Comparison of ENCODE assay signal across 1 cellular context in the genomic region with DNA sequence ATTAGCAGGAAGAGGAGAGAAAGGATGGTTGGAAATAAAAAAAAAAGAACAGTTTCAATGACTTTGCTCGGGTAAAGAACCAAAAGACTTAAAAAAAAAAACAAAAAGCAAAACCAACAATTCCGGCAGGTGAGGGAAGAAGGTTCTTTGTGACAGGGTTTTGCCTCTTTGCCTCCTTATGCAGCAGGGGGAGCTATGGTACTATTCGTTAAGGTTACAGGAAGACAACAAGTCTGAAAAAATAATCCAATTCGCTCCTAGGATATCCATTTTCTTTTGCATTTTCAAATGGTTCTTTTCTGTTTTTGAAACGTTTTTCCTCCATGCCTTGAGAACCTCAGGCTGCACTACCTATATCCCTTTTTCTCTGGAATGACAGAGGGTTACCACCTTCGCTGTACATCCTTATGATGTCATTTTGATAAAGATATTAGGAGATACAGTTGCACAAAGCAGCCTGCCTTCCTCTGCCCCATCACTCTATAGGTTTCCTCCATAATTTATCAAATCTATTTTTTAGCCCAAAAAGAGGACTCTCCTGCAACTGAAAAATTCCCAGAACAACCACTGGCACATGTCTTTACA.
TF ChIP-seq lines count a peak whose summit lies in the region.

No MANE protein-coding gene starts in this region.

TF ChIP-seq in GM23338, 12 proteins besides CTCF, POLR2A, EP300 and RAD21 (continued from another document):
- TF ChIP-seq, protein P1, sequence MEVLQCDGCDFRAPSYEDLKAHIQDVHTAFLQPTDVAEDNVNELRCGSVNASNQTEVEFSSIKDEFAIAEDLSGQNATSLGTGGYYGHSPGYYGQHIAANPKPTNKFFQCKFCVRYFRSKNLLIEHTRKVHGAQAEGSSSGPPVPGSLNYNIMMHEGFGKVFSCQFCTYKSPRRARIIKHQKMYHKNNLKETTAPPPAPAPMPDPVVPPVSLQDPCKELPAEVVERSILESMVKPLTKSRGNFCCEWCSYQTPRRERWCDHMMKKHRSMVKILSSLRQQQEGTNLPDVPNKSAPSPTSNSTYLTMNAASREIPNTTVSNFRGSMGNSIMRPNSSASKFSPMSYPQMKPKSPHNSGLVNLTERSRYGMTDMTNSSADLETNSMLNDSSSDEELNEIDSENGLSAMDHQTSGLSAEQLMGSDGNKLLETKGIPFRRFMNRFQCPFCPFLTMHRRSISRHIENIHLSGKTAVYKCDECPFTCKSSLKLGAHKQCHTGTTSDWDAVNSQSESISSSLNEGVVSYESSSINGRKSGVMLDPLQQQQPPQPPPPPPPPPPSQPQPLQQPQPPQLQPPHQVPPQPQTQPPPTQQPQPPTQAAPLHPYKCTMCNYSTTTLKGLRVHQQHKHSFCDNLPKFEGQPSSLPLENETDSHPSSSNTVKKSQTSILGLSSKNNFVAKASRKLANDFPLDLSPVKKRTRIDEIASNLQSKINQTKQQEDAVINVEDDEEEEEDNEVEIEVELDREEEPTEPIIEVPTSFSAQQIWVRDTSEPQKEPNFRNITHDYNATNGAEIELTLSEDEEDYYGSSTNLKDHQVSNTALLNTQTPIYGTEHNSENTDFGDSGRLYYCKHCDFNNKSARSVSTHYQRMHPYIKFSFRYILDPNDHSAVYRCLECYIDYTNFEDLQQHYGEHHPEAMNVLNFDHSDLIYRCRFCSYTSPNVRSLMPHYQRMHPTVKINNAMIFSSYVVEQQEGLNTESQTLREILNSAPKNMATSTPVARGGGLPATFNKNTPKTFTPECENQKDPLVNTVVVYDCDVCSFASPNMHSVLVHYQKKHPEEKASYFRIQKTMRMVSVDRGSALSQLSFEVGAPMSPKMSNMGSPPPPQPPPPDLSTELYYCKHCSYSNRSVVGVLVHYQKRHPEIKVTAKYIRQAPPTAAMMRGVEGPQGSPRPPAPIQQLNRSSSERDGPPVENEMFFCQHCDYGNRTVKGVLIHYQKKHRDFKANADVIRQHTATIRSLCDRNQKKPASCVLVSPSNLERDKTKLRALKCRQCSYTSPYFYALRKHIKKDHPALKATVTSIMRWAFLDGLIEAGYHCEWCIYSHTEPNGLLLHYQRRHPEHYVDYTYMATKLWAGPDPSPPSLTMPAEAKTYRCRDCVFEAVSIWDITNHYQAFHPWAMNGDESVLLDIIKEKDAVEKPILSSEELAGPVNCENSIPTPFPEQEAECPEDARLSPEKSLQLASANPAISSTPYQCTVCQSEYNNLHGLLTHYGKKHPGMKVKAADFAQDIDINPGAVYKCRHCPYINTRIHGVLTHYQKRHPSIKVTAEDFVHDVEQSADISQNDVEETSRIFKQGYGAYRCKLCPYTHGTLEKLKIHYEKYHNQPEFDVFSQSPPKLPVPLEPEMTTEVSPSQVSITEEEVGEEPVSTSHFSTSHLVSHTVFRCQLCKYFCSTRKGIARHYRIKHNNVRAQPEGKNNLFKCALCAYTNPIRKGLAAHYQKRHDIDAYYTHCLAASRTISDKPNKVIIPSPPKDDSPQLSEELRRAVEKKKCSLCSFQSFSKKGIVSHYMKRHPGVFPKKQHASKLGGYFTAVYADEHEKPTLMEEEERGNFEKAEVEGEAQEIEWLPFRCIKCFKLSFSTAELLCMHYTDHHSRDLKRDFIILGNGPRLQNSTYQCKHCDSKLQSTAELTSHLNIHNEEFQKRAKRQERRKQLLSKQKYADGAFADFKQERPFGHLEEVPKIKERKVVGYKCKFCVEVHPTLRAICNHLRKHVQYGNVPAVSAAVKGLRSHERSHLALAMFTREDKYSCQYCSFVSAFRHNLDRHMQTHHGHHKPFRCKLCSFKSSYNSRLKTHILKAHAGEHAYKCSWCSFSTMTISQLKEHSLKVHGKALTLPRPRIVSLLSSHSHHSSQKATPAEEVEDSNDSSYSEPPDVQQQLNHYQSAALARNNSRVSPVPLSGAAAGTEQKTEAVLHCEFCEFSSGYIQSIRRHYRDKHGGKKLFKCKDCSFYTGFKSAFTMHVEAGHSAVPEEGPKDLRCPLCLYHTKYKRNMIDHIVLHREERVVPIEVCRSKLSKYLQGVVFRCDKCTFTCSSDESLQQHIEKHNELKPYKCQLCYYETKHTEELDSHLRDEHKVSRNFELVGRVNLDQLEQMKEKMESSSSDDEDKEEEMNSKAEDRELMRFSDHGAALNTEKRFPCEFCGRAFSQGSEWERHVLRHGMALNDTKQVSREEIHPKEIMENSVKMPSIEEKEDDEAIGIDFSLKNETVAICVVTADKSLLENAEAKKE (CRISPR knock-in tag; IDR thresholded peaks at IDR 0.05): no peak
- no peak for TF ChIP-seq ZNF331 (CRISPR knock-in tag; IDR thresholded peaks at IDR 0.05; ENCODE audit: low read depth)
- TF ChIP-seq, protein P2, sequence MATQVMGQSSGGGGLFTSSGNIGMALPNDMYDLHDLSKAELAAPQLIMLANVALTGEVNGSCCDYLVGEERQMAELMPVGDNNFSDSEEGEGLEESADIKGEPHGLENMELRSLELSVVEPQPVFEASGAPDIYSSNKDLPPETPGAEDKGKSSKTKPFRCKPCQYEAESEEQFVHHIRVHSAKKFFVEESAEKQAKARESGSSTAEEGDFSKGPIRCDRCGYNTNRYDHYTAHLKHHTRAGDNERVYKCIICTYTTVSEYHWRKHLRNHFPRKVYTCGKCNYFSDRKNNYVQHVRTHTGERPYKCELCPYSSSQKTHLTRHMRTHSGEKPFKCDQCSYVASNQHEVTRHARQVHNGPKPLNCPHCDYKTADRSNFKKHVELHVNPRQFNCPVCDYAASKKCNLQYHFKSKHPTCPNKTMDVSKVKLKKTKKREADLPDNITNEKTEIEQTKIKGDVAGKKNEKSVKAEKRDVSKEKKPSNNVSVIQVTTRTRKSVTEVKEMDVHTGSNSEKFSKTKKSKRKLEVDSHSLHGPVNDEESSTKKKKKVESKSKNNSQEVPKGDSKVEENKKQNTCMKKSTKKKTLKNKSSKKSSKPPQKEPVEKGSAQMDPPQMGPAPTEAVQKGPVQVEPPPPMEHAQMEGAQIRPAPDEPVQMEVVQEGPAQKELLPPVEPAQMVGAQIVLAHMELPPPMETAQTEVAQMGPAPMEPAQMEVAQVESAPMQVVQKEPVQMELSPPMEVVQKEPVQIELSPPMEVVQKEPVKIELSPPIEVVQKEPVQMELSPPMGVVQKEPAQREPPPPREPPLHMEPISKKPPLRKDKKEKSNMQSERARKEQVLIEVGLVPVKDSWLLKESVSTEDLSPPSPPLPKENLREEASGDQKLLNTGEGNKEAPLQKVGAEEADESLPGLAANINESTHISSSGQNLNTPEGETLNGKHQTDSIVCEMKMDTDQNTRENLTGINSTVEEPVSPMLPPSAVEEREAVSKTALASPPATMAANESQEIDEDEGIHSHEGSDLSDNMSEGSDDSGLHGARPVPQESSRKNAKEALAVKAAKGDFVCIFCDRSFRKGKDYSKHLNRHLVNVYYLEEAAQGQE (IDR thresholded peaks at IDR 0.05; ENCODE audit: unreplicated experiment): no peak
- TF ChIP-seq POLR2AphosphoS5 (IDR thresholded peaks at IDR 0.05; ENCODE audit: low read depth): no peak
- TF ChIP-seq EZH2 (IDR thresholded peaks at IDR 0.05; ENCODE audit: low read depth, unreplicated experiment): no peak
- no peak for TF ChIP-seq ZNF114 (CRISPR knock-in tag; IDR thresholded peaks at IDR 0.05)
- no peak for TF ChIP-seq EZH2phosphoT487 (IDR thresholded peaks at IDR 0.05; ENCODE audit: unreplicated experiment)
